15 cellular contexts compared by ENCODE assay signal in the genomic region with DNA sequence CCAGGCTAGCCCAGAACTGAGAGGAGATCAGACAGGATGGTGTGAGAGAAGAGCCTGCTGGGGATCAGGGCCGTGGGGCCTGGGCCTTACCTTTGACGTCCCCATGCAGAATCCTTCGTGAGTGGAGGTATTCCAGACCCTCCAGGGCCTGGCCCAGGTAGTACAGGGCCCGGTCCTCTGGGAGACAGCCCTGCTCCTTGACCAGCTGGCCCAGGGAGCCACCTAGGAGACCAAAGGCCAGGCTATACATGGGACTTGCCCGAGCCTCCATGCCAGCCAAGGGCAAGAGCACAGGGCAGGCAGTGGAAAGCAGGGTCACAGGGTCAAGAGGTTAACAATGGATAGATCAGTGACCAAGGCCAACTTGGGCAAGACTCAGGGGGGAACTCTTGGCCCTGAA. TPM values are rescaled to one million over a fixed set of nuclear protein-coding genes. Genes with fewer than 3 reads are reported as not detected.
"Had no signal": no experiment of that assay in that cellular context is flagged by ENCODE, and none has a peak within 500 bp of the region (broad histone marks: within the 10 kb centered on the region; RNA-seq: fewer than 3 reads in every experiment).

No MANE protein-coding gene starts in this region.

- DNase-seq: activated CD8-positive, alpha-beta memory T cell treated with anti-CD3 and anti-CD28 coated beads, Interleukin-2, amount 50 U/mL, for 4 hours; activated CD8-positive, alpha-beta T cell treated with anti-CD3 and anti-CD28 coated beads, Interleukin-2, amount 10 ng/mL, durations not matched to agents 7 days and 5 days; anterior cingulate cortex; effector memory CD8-positive, alpha-beta T cell; gastrocnemius medialis; heart left ventricle; left colon; occipital lobe had no signal

- ATAC-seq: activated CD8-positive, alpha-beta T cell treated with anti-CD3 and anti-CD28 coated beads, Interleukin-2, amount 10 ng/mL, durations not matched to agents 7 days and 5 days; effector memory CD8-positive, alpha-beta T cell; gastrocnemius medialis; left colon had no signal

- H3K4me3 ChIP-seq: gastrocnemius medialis, heart left ventricle, right atrium auricular region had no signal

- H3K27ac ChIP-seq: VCaP had no signal

- H3K27me3 ChIP-seq: gastrocnemius medialis, heart left ventricle, right atrium auricular region had no signal

- H3K9me3 ChIP-seq: gastrocnemius medialis, heart left ventricle, right atrium auricular region had no signal

RNA-seq across cellular contexts. Expression of a gene that starts 12.1 kb away (rescaled TPM):
- total RNA-seq: chondrocyte, dermis blood vessel endothelial cell, epithelial cell of proximal tubule, gastrocnemius medialis, heart left ventricle, left colon, mucosa of gallbladder, occipital lobe, right atrium auricular region, ureter had no signal
- polyA plus RNA-seq: heart left ventricle had no signal
